27 cellular contexts compared by ENCODE assay signal in genomic region chr7:90769036-90769435, GRCh38.
"Had no signal": no experiment of that assay in that cellular context is flagged by ENCODE, and none has a peak within 500 bp of the region (broad histone marks: within the 10 kb centered on the region; RNA-seq: fewer than 3 reads in every experiment).

No MANE protein-coding gene starts in this region.

- H3K9me3 ChIP-seq: neutrophil, pancreas, thyroid gland, upper lobe of right lung had no signal

- H3K27me3 Mint-ChIP-seq: activated B cell treated with CpG ODN at 0.5 μM for 24 hours; activated CD4-positive, alpha-beta T cell treated with anti-CD3 and anti-CD28 coated beads for 36 hours; activated naive CD8-positive, alpha-beta T cell treated with anti-CD3 and anti-CD28 coated beads, Interleukin-2, amount 10 ng/mL, durations not matched to agents 7 days and 5 days; activated T-cell treated with anti-CD3 and anti-CD28 coated beads, Interleukin-2, amount 50 U/mL, for 24 hours; dendritic cell treated with granulocyte-macrophage colony-stimulating factor and Interleukin-4, amounts not matched to agents 40 ng/mL and 50 ng/mL, for 4 days; natural killer cell treated with Interleukin-12 subunit alpha and Interleukin-12 subunit beta and Interleukin-15 and Interleukin-18, amount 100 ng/mL, for 72 hours; stimulated activated naive CD8-positive, alpha-beta T cell treated with anti-CD3 and anti-CD28 coated beads, Interleukin-15, Interleukin-2, amounts not matched to agents 100 ng/mL and 50 ng/mL, for 24 hours had no signal

- H3K27me3 ChIP-seq: neutrophil, pancreas, thyroid gland, upper lobe of right lung had no signal

- H3K4me3 ChIP-seq: pancreas, skin epidermis, thyroid gland, upper lobe of right lung had no signal

- ATAC-seq: activated CD4-positive, alpha-beta T cell treated with anti-CD3 and anti-CD28 coated beads for 36 hours; left ventricle myocardium superior; natural killer cell treated with Interleukin-12 subunit alpha and Interleukin-12 subunit beta and Interleukin-15 and Interleukin-18, amount 100 ng/mL, for 72 hours; right cardiac atrium; upper lobe of right lung had no signal

- H3K27ac Mint-ChIP-seq: activated B cell treated with CpG ODN at 0.5 μM for 24 hours; activated CD4-positive, alpha-beta T cell treated with anti-CD3 and anti-CD28 coated beads for 36 hours; activated naive CD4-positive, alpha-beta T cell treated with anti-CD3 and anti-CD28 coated beads for 36 hours; activated naive CD8-positive, alpha-beta T cell treated with anti-CD3 and anti-CD28 coated beads, Interleukin-2, amount 10 ng/mL, durations not matched to agents 7 days and 5 days; activated T-cell treated with anti-CD3 and anti-CD28 coated beads, Interleukin-2, amount 50 U/mL, for 24 hours; dendritic cell treated with granulocyte-macrophage colony-stimulating factor and Interleukin-4, amounts not matched to agents 40 ng/mL and 50 ng/mL, for 4 days; natural killer cell treated with Interleukin-12 subunit alpha and Interleukin-12 subunit beta and Interleukin-15 and Interleukin-18, amount 100 ng/mL, for 72 hours; stimulated activated naive CD8-positive, alpha-beta T cell treated with anti-CD3 and anti-CD28 coated beads, Interleukin-15, Interleukin-2, amounts not matched to agents 100 ng/mL and 50 ng/mL, for 24 hours; T-helper 2 cell treated with Interferon-gamma antibody and Interleukin-4, amounts not matched to agents 5 μg/mL and 100 μg/mL, for 36 hours had no signal

- H3K9me3 Mint-ChIP-seq: T-helper 2 cell treated with Interferon-gamma antibody and Interleukin-4, amounts not matched to agents 5 μg/mL and 100 μg/mL, for 36 hours had no signal

- H3K36me3 Mint-ChIP-seq: activated naive CD8-positive, alpha-beta T cell treated with anti-CD3 and anti-CD28 coated beads, Interleukin-2, amount 10 ng/mL, durations not matched to agents 7 days and 5 days; natural killer cell treated with Interleukin-12 subunit alpha and Interleukin-12 subunit beta and Interleukin-15 and Interleukin-18, amount 100 ng/mL, for 72 hours had no signal

- H3K4me1 Mint-ChIP-seq: activated CD4-positive, alpha-beta T cell treated with anti-CD3 and anti-CD28 coated beads for 36 hours; activated naive CD8-positive, alpha-beta T cell treated with anti-CD3 and anti-CD28 coated beads, Interleukin-2, amount 10 ng/mL, durations not matched to agents 7 days and 5 days had no signal

- H3K27ac ChIP-seq: neutrophil, skin epidermis, thyroid gland, upper lobe of right lung had no signal

- H3K36me3 ChIP-seq: neutrophil, pancreas, thyroid gland, upper lobe of right lung had no signal

- H3K4me3 Mint-ChIP-seq: activated B cell treated with CpG ODN at 0.5 μM for 24 hours; activated CD4-positive, alpha-beta T cell treated with anti-CD3 and anti-CD28 coated beads for 36 hours; activated naive CD4-positive, alpha-beta T cell treated with anti-CD3 and anti-CD28 coated beads for 36 hours; activated naive CD8-positive, alpha-beta T cell treated with anti-CD3 and anti-CD28 coated beads, Interleukin-2, amount 10 ng/mL, durations not matched to agents 7 days and 5 days; activated T-cell treated with anti-CD3 and anti-CD28 coated beads, Interleukin-2, amount 50 U/mL, for 24 hours; dendritic cell treated with granulocyte-macrophage colony-stimulating factor and Interleukin-4, amounts not matched to agents 40 ng/mL and 50 ng/mL, for 4 days; natural killer cell treated with Interleukin-12 subunit alpha and Interleukin-12 subunit beta and Interleukin-15 and Interleukin-18, amount 100 ng/mL, for 72 hours; stimulated activated naive CD8-positive, alpha-beta T cell treated with anti-CD3 and anti-CD28 coated beads, Interleukin-15, Interleukin-2, amounts not matched to agents 100 ng/mL and 50 ng/mL, for 24 hours; T-helper 2 cell treated with Interferon-gamma antibody and Interleukin-4, amounts not matched to agents 5 μg/mL and 100 μg/mL, for 36 hours had no signal

- H3K4me1 ChIP-seq: thyroid gland, upper lobe of right lung had no signal

- DNase-seq: activated B cell treated with CpG ODN at 0.5 μM for 24 hours; activated CD4-positive, alpha-beta T cell treated with anti-CD3 and anti-CD28 coated beads for 36 hours; activated CD4-positive, alpha-beta T cell treated with anti-CD3 and anti-CD28 coated beads, Interleukin-2, amount 50 U/mL, for 4 hours; activated CD8-positive, alpha-beta memory T cell treated with anti-CD3 and anti-CD28 coated beads for 24 hours; activated CD8-positive, alpha-beta memory T cell treated with anti-CD3 and anti-CD28 coated beads, Interleukin-2, amount 50 U/mL, for 4 hours; activated naive CD4-positive, alpha-beta T cell treated with anti-CD3 and anti-CD28 coated beads for 36 hours; activated naive CD8-positive, alpha-beta T cell treated with anti-CD3 and anti-CD28 coated beads, Interleukin-2, amount 10 ng/mL, durations not matched to agents 7 days and 5 days; activated T-cell treated with anti-CD3 and anti-CD28 coated beads, Interleukin-2, amount 50 U/mL, for 24 hours; amniotic stem cell; effector CD4-positive, alpha-beta T cell; erythroblast; foreskin melanocyte; hypothalamus; left ventricle myocardium superior; mammary epithelial cell; midbrain; pancreas; right cardiac atrium; stimulated activated CD4-positive, alpha-beta T cell treated with anti-CD3 and anti-CD28 coated beads, Interleukin-1b, Interleukin-23, amount 100 ng/mL, for 48 hours; thyroid gland; upper lobe of right lung had no signal
